22 cellular contexts compared by ENCODE assay signal in the genomic region with DNA sequence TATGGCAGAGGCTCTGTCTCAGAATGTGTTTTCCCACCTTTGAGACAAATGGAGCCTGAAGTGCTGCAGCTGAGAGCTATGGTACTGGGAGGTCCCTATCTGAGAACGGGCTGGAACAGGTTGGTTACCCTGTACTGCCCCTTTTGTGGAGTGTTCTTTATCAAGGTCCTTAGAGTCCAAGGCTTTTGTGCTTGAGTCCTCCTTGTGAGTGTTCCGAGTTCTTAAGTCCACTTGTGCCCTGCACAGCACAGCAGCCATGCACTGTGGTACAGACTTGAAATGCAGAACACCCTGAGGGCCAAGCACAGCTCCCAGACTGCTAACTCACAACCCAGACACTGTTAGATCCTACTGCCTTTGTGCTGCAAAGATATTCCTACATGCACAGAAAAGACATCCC.
"Had no signal": no experiment of that assay in that cellular context is flagged by ENCODE, and none has a peak within 500 bp of the region (broad histone marks: within the 10 kb centered on the region; RNA-seq: fewer than 3 reads in every experiment).

No MANE protein-coding gene starts in this region.

- H3K27ac ChIP-seq: dorsolateral prefrontal cortex, psoas muscle, sigmoid colon, stomach, testis, transverse colon had no signal

- H3K9me3 Mint-ChIP-seq: immature natural killer cell; naive thymus-derived CD8-positive, alpha-beta T cell; nephron progenitor cell; stimulated activated effector memory CD8-positive, alpha-beta T cell treated with anti-CD3 and anti-CD28 coated beads, Interleukin-12 subunit alpha, Interleukin-12 subunit beta, amount 100 ng/mL, for 72 hours had no signal

- H3K36me3 Mint-ChIP-seq: naive thymus-derived CD8-positive, alpha-beta T cell had no signal

- H3K4me1 ChIP-seq: psoas muscle had no signal

- H3K9me3 ChIP-seq: psoas muscle, sigmoid colon, stomach, testis, transverse colon had no signal

- H3K27ac Mint-ChIP-seq: immature natural killer cell; naive thymus-derived CD8-positive, alpha-beta T cell; nephron progenitor cell; stimulated activated effector memory CD8-positive, alpha-beta T cell treated with anti-CD3 and anti-CD28 coated beads, Interleukin-12 subunit alpha, Interleukin-12 subunit beta, amount 100 ng/mL, for 72 hours had no signal

- H3K4me3 ChIP-seq: dorsolateral prefrontal cortex, psoas muscle, sigmoid colon, stomach, testis, transverse colon had no signal

- H3K4me3 Mint-ChIP-seq: immature natural killer cell; naive thymus-derived CD8-positive, alpha-beta T cell; nephron progenitor cell; stimulated activated effector memory CD8-positive, alpha-beta T cell treated with anti-CD3 and anti-CD28 coated beads, Interleukin-12 subunit alpha, Interleukin-12 subunit beta, amount 100 ng/mL, for 72 hours had no signal

- H3K27me3 ChIP-seq: dorsolateral prefrontal cortex, sigmoid colon, stomach, testis, transverse colon had no signal

- ATAC-seq: left colon; left ventricle myocardium superior; naive thymus-derived CD8-positive, alpha-beta T cell; psoas muscle; stimulated activated effector memory CD8-positive, alpha-beta T cell treated with anti-CD3 and anti-CD28 coated beads, Interleukin-12 subunit alpha, Interleukin-12 subunit beta, amount 100 ng/mL, for 72 hours had no signal

- DNase-seq: dorsolateral prefrontal cortex; effector CD4-positive, alpha-beta T cell; hypothalamus; immature natural killer cell; islet precursor cell; kidney glomerular epithelial cell; left colon; left ventricle myocardium superior; mammary epithelial cell; naive thymus-derived CD8-positive, alpha-beta T cell; nephron progenitor cell; nucleus accumbens; psoas muscle; right cardiac atrium; sigmoid colon; stimulated activated CD4-positive, alpha-beta T cell treated with anti-CD3 and anti-CD28 coated beads, Interleukin-2, amount 100 ng/mL, for 24 hours; stimulated activated CD4-positive, alpha-beta T cell treated with anti-CD3 and anti-CD28 coated beads, Interleukin-4, amount 100 ng/mL, for 24 hours; stimulated activated naive CD4-positive, alpha-beta T cell treated with Interleukin-2 at 50 U/mL for 16 hours; stomach; testis; transverse colon had no signal
